Comparison of ENCODE assay signal across 19 cellular contexts in genomic region chr19:34675250-34675649, GRCh38.
"Had no signal": no experiment of that assay in that cellular context is flagged by ENCODE, and none has a peak within 500 bp of the region (broad histone marks: within the 10 kb centered on the region; RNA-seq: fewer than 3 reads in every experiment).

No MANE protein-coding gene starts in this region.

- H3K4me3 Mint-ChIP-seq: nephron progenitor cell had no signal

- H3K27me3 ChIP-seq: dorsolateral prefrontal cortex, heart left ventricle, ovary, suprapubic skin, tibial artery, upper lobe of right lung, vagina had no signal

- DNase-seq: cortex of kidney; dorsolateral prefrontal cortex; effector CD8-positive, alpha-beta T cell; foreskin melanocyte; heart left ventricle; islet precursor cell; mammary epithelial cell; nephron progenitor cell; nucleus accumbens; ovary; small intestine; stimulated activated CD4-positive, alpha-beta T cell treated with anti-CD3 and anti-CD28 coated beads, Interleukin-2, amount 100 ng/mL, for 48 hours; stimulated activated naive CD8-positive, alpha-beta T cell treated with anti-CD3 and anti-CD28 coated beads, Interleukin-15, Interleukin-2, amounts not matched to agents 100 U/mL and 50 U/mL, for 24 hours; tibial artery; upper lobe of right lung had no signal

- H3K4me3 ChIP-seq: ovary, suprapubic skin, tibial artery, upper lobe of right lung, vagina had no signal

- H3K27ac ChIP-seq: dorsolateral prefrontal cortex, heart left ventricle, ovary, suprapubic skin, tibial artery, upper lobe of right lung, vagina had no signal

- ATAC-seq: heart left ventricle; left lobe of liver; right cardiac atrium; stimulated activated naive CD8-positive, alpha-beta T cell treated with anti-CD3 and anti-CD28 coated beads, Interleukin-15, Interleukin-2, amounts not matched to agents 100 U/mL and 50 U/mL, for 24 hours; upper lobe of right lung had no signal

- FAIRE-seq: small intestine had no signal

- H3K9me3 ChIP-seq: upper lobe of right lung, vagina had no signal

- H3K36me3 ChIP-seq: ovary had no signal

- H3K27ac Mint-ChIP-seq: nephron progenitor cell had no signal
